In genomic region chrX:30751497-30751896, GRCh38 we compare ENCODE assay signal across 22 cellular contexts.
DNase-seq lines count a peak whose midpoint lies in the region; ATAC-seq and TF ChIP-seq lines count a peak whose summit lies in the region.
"Had no signal": no experiment of that assay in that cellular context is flagged by ENCODE, and none has a peak within 500 bp of the region (broad histone marks: within the 10 kb centered on the region; RNA-seq: fewer than 3 reads in every experiment).

No MANE protein-coding gene starts in this region.

- peak; percentile 5 for DNase-seq in Daoy (ENCODE audit: low read depth)
- DNase-seq in M059J (ENCODE audit: low read depth): peak; percentile 31
- peak; percentile 62 for DNase-seq in mammary epithelial cell
- DNase-seq in kidney tubule cell (ENCODE audit: low spot score): peak; percentile 65
- DNase-seq in hippocampal formation (lab: John Stamatoyannopoulos, UW): no peak
- no peak for DNase-seq in activated gamma-delta T cell treated with Interleukin-2 at 50 U/mL for 16 hours
- DNase-seq: CD4-positive, CD25-positive, alpha-beta regulatory T cell; DMS79 treated with DMSO at 0.1 percent for 48 hours; Karpas-422; MG63; NCI-H1105 treated with DMSO at 0.1 percent for 48 hours; NCI-H146; NCI-H1930; NCI-H2107; NCI-H524; NCI-H748 treated with DMSO at 0.1 percent for 48 hours; SHP77 treated with DMSO at 0.1 percent for 48 hours had no signal

- ATAC-seq in HG02840 (IDR thresholded peaks at IDR 0.05; ENCODE audit: low FRiP score, unreplicated experiment): no peak
- ATAC-seq: HepG2, Panc1 had no signal

- no peaks in the 10 kb centered on the region for H3K79me2 ChIP-seq in mammary epithelial cell (ENCODE audit: insufficient read depth, low read length)

- BruUV-seq in mammary epithelial cell (replicated peaks; lab: Mats Ljungman, UMichigan): no TSS peak

- H3K4me2 ChIP-seq in mammary epithelial cell (ENCODE audit: insufficient read depth, low read depth, low read length): no peak overlapping the region
- H3K4me2 ChIP-seq: BLaER1 had no signal

- intact Hi-C loops in mammary epithelial cell (cut with micrococcal nuclease): loop anchor here (1.0 kb wide), 1 partner anchor 138 kb away; the partner anchor contains the start of gene TAB3

- no peak overlapping the region for H3K27ac ChIP-seq in mammary epithelial cell (ENCODE audit: insufficient read depth, low read depth, low read length)
- H3K27ac ChIP-seq: BLaER1, SK-N-MC had no signal

- CTCF ChIA-PET in mammary epithelial cell (lab: Charles Lee; ENCODE audit: low non-redundant PET): no interaction called here

- H3K27me3 ChIP-seq in mammary epithelial cell (ENCODE audit: insufficient read depth, low read length): no peaks in the 10 kb centered on the region
- H3K27me3 ChIP-seq: BLaER1, MG63 had no signal

- 67% methylated on average over 3 of the region's 3 CpGs for WGBS in mammary epithelial cell (ENCODE audit: low coverage, missing lambda C conversion rate)

- in situ Hi-C loops in mammary epithelial cell (cut with MboI; ENCODE audit: low sequenced_read_pairs in 2 of 2): no loop called here

- H3K9ac ChIP-seq in mammary epithelial cell (ENCODE audit: insufficient read depth, low read length): no peak overlapping the region
- H3K9ac ChIP-seq: BLaER1 had no signal

- H3K4me3 ChIP-seq in mammary epithelial cell (replicated peaks in 1 of 3; ENCODE audit: insufficient read depth in 1 of 3, low read depth in 2 of 3, low read length in 3 of 3): no peak overlapping the region
- H3K4me3 ChIP-seq: BLaER1, MG63, SK-N-MC had no signal

- no peak overlapping the region for H2AFZ ChIP-seq in mammary epithelial cell (ENCODE audit: low read depth, low read length)

- TF ChIP-seq CTCF in mammary epithelial cell (conservative IDR thresholded peaks at IDR 0.05 in 1 of 2, IDR thresholded peaks at IDR 0.05 in 1 of 2; ENCODE audit: extremely low read depth in 1 of 2, insufficient read depth in 1 of 2, low read depth in 1 of 2, low read length in 2 of 2): no peak

- H3K9me3 ChIP-seq in mammary epithelial cell (replicated peaks; ENCODE audit: insufficient read depth, low read length): no peaks in the 10 kb centered on the region
- H3K9me3 ChIP-seq: MG63 had no signal

- no peaks in the 10 kb centered on the region for H4K20me1 ChIP-seq in mammary epithelial cell (ENCODE audit: insufficient read depth, low read length)
- H4K20me1 ChIP-seq: BLaER1 had no signal

- H3K4me1 ChIP-seq in mammary epithelial cell (ENCODE audit: insufficient read depth, low read length): no peaks in the 10 kb centered on the region
- H3K4me1 ChIP-seq: BLaER1 had no signal

- dilution Hi-C loops in mammary epithelial cell (cut with HindIII; ENCODE audit: low sequenced_read_pairs): no loop called here

- no peaks in the 10 kb centered on the region for H3K36me3 ChIP-seq in mammary epithelial cell (ENCODE audit: insufficient read depth, low read length)
- H3K36me3 ChIP-seq: BLaER1, MG63 had no signal

Comparison
In these comparisons a context has a peak if more than half of its experiments do, and no peak if none do; other contexts are left out.
1. DNase-seq: peak in Daoy (single experiment), M059J (single experiment), mammary epithelial cell (single experiment) and kidney tubule cell (single experiment); none in hippocampal formation (0 of 2) and activated gamma-delta T cell treated with Interleukin-2 at 50 U/mL for 16 hours (single experiment).